Comparison of ENCODE assay signal across 1 cellular context in the genomic region with DNA sequence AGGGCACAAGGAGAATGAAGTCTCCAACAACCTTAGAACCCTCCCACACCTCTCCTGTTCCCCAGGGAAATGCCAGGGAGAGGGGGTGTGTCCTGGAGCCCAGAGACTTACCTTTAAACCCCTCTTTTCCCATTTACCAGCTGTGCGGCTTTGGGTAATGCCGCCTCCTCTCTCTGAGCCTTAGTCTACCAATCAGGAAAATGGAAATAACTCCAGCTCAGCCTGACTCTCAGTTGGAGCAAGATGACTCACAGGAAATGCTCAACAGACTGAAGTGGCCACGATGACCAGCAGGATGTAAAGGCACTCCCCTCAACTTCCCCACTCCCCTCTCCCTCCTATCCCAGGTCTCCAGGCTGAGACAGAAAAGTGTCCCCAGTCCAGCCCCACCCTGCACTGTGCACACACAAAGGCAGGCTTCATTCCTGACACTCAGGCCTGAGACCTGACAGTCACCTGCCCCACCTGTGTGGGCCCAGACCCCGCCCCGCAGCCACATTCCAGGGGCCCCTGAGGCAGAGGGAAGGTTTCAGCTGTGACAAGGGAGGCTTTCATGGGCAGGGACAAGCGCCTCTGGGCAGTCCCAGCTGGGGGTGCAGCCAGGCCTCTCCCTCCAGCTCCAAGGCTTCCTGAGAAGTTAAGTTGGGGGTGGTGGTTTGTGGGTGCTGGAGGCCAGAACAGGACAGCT.
A peak's percentile ranks its signal among the peaks of the same experiment; 100 is the strongest.
TF ChIP-seq lines count a peak whose summit lies in the region.

No MANE protein-coding gene starts in this region.

TF ChIP-seq in IMR-90, 13 proteins besides CTCF, POLR2A, EP300 and RAD21:
- TF ChIP-seq SMC3 (IDR thresholded peaks at IDR 0.05; ENCODE audit: low read depth, low read length) (no peak), RCOR1 (IDR thresholded peaks at IDR 0.05; ENCODE audit: insufficient replicate concordance, low read length) (peak; percentile 81), MXI1 (IDR thresholded peaks at IDR 0.05; ENCODE audit: borderline replicate concordance, low read depth, low read length) (no peak), MAZ (IDR thresholded peaks at IDR 0.05; ENCODE audit: borderline replicate concordance, low read depth, low read length) (0 out of 2 replicates have a peak, but pooled peaks have one; percentile 32), MAFK (IDR thresholded peaks at IDR 0.05; ENCODE audit: low read depth, low read length) (0 out of 2 replicates have a peak, but pooled peaks have one; percentile 5), RFX5 (IDR thresholded peaks at IDR 0.05; ENCODE audit: low read depth, low read length) (no peak), NFE2L2 (IDR thresholded peaks at IDR 0.05; ENCODE audit: low read depth, low read length) (peak; percentile 46; the same call in 1 of the 2 replicates), FOS (IDR thresholded peaks at IDR 0.05; ENCODE audit: low read depth, low read length) (peak; percentile 59; the same call in 1 of the 2 replicates), CHD1 (IDR thresholded peaks at IDR 0.05; ENCODE audit: low read depth, low read length) (no peak)
- TF ChIP-seq, protein P1, sequence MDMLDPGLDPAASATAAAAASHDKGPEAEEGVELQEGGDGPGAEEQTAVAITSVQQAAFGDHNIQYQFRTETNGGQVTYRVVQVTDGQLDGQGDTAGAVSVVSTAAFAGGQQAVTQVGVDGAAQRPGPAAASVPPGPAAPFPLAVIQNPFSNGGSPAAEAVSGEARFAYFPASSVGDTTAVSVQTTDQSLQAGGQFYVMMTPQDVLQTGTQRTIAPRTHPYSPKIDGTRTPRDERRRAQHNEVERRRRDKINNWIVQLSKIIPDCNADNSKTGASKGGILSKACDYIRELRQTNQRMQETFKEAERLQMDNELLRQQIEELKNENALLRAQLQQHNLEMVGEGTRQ (IDR thresholded peaks at IDR 0.05; ENCODE audit: low read depth, low read length), result no peak
- TF ChIP-seq, protein P2, sequence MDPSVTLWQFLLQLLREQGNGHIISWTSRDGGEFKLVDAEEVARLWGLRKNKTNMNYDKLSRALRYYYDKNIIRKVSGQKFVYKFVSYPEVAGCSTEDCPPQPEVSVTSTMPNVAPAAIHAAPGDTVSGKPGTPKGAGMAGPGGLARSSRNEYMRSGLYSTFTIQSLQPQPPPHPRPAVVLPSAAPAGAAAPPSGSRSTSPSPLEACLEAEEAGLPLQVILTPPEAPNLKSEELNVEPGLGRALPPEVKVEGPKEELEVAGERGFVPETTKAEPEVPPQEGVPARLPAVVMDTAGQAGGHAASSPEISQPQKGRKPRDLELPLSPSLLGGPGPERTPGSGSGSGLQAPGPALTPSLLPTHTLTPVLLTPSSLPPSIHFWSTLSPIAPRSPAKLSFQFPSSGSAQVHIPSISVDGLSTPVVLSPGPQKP (IDR thresholded peaks at IDR 0.05; ENCODE audit: borderline replicate concordance, low read depth, low read length), result no peak
